In the genomic region with DNA sequence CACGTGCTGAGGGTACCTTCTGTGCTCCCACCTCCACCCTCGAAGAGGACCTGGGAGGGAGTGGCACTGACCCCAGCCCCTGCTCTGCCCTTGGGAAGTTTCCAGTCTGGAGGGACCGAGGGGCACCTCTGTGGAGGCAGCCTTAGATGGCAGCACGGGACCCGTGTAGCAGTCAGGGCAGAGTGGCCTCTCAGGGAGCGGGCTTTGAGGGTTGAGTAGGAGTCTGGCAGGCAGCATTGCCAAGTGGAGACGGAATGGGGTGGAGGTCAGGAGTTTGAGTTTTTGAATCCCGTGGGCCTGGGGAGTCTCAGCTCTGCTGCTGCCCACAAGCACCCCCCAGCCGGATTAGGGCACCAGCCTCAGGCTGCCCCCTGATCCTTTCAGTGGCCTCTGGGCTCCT, we compare ENCODE assay signal across 17 cellular contexts. TPM values are rescaled to one million over a fixed set of nuclear protein-coding genes. Genes with fewer than 3 reads are reported as not detected.
DNase-seq lines count a peak whose midpoint lies in the region; ATAC-seq and TF ChIP-seq lines count a peak whose summit lies in the region.
"Had no signal": no experiment of that assay in that cellular context is flagged by ENCODE, and none has a peak within 500 bp of the region (broad histone marks: within the 10 kb centered on the region; RNA-seq: fewer than 3 reads in every experiment).

No MANE protein-coding gene starts in this region.

- H3F3A ChIP-seq in SK-N-SH (replicated peaks; ENCODE audit: insufficient read depth): no peaks in the 10 kb centered on the region

- H3K9me3 ChIP-seq in SK-N-SH: no peaks in the 10 kb centered on the region
- H3K9me3 ChIP-seq: A549; BE2C; BLaER1 treated with 17β-estradiol and CSF1 and Interleukin-3, amounts not matched to agents 10 nM and 100 nM; Caco-2 had no signal

- H4K20me1 ChIP-seq in SK-N-SH (ENCODE audit: insufficient read depth): no peaks in the 10 kb centered on the region

- no peaks in the 10 kb centered on the region for H3K27me3 ChIP-seq in SK-N-SH (ENCODE audit: insufficient read depth)
- H3K27me3 ChIP-seq: BE2C; BLaER1 treated with 17β-estradiol and CSF1 and Interleukin-3, amounts not matched to agents 10 nM and 100 nM had no signal

- peak overlapping the region in 1 of 2 experiments; percentile 96; a peak in 1 of 4 replicates for H3K27ac ChIP-seq in SK-N-SH (ENCODE audit: low read depth in 2 of 2, low read length in 1 of 2)
- H3K27ac ChIP-seq: 22Rv1; A549; BLaER1 treated with 17β-estradiol and CSF1 and Interleukin-3, amounts not matched to agents 10 nM and 100 nM; C4-2B had no signal

- TF ChIP-seq EP300 in SK-N-SH (IDR thresholded peaks at IDR 0.05; ENCODE audit: borderline replicate concordance in 1 of 2, low read depth in 1 of 2, low read length in 1 of 2): no peak

- H3K27me3 Mint-ChIP-seq in central memory CD8-positive, alpha-beta T cell: no peaks in the 10 kb centered on the region
- H3K27me3 Mint-ChIP-seq: CD4-positive, alpha-beta T cell had no signal

- no peak overlapping the region for H3K4me3 Mint-ChIP-seq in central memory CD8-positive, alpha-beta T cell
- H3K4me3 Mint-ChIP-seq: CD4-positive, alpha-beta T cell; CD8-positive, alpha-beta T cell had no signal

- POLR2A ChIA-PET in SK-N-SH (lab: Yijun Ruan, JAX): interaction anchor here (1.2 kb wide), 1 partner anchor 9 kb away, joined by 3 read pairs; no protein-coding TSS in a partner anchor

- no peaks in the 10 kb centered on the region for H3K79me2 ChIP-seq in SK-N-SH (ENCODE audit: insufficient read depth)

- CTCF ChIA-PET in SK-N-SH (lab: Yijun Ruan, JAX): interaction anchor here (2.0 kb wide), 2 partner anchors 10 to 64 kb away, joined by 5 to 7 read pairs; no protein-coding TSS in a partner anchor

- H3K36me3 Mint-ChIP-seq in central memory CD8-positive, alpha-beta T cell (ENCODE audit: insufficient read depth): no peaks in the 10 kb centered on the region
- H3K36me3 Mint-ChIP-seq: CD8-positive, alpha-beta T cell had no signal

- no peak for TF ChIP-seq CTCF in SK-N-SH (IDR thresholded peaks at IDR 0.05)

- DNase-seq in SK-N-SH (no peak), mesenteric fat pad (ENCODE audit: low spot score) (no peak), NCI-H748 (lab: John Stamatoyannopoulos, UW; ENCODE audit: unreplicated experiment) (no peak)
- no peak for DNase-seq in central memory CD8-positive, alpha-beta T cell (ENCODE audit: low spot score in 2 of 2)
- DNase-seq: AML-193; BE2C; Caco-2; Calu3; CD4-positive, alpha-beta T cell; CD8-positive, alpha-beta T cell; DMS79 treated with DMSO at 0.1 percent for 48 hours; GF-D8 had no signal

- H3K9ac ChIP-seq in SK-N-SH: no peak overlapping the region
- H3K9ac ChIP-seq: BLaER1 treated with 17β-estradiol and CSF1 and Interleukin-3, amounts not matched to agents 10 nM and 100 nM had no signal

- 94% methylated on average over 6 of the region's 9 CpGs for WGBS in SK-N-SH (ENCODE audit: low lambda C conversion rate)

- H3K4me3 ChIP-seq in SK-N-SH (ENCODE audit: low read depth in 2 of 2, low read length in 1 of 2): no peak overlapping the region
- H3K4me3 ChIP-seq: A549; BLaER1 treated with 17β-estradiol and CSF1 and Interleukin-3, amounts not matched to agents 10 nM and 100 nM had no signal

- H2AFZ ChIP-seq in SK-N-SH (ENCODE audit: low read depth): no peak overlapping the region

- no peaks in the 10 kb centered on the region for H3K36me3 ChIP-seq in SK-N-SH (replicated peaks in 1 of 2; ENCODE audit: control insufficient read depth in 1 of 2, insufficient read depth in 2 of 2, low read length in 1 of 2)

- ATAC-seq in SK-N-SH treated with all-trans-retinoic acid at 6 μM for 48 hours: no peak
- ATAC-seq in central memory CD8-positive, alpha-beta T cell (replicated peaks; ENCODE audit: extremely low read depth, poor library complexity, severe bottlenecking): no peak
- ATAC-seq: A549; CD8-positive, alpha-beta T cell had no signal

- peak overlapping the region; percentile 81 for H3K27ac Mint-ChIP-seq in central memory CD8-positive, alpha-beta T cell (ENCODE audit: low read depth)
- H3K27ac Mint-ChIP-seq: CD4-positive, alpha-beta T cell; CD8-positive, alpha-beta T cell had no signal

- H3K4me2 ChIP-seq in SK-N-SH: no peak overlapping the region
- H3K4me2 ChIP-seq: A549 had no signal

- H3K9me3 Mint-ChIP-seq in central memory CD8-positive, alpha-beta T cell: no peaks in the 10 kb centered on the region
- H3K9me3 Mint-ChIP-seq: CD4-positive, alpha-beta T cell; CD8-positive, alpha-beta T cell had no signal

- no peak for TF ChIP-seq RAD21 in SK-N-SH (IDR thresholded peaks at IDR 0.05; ENCODE audit: low read length)

- no peaks in the 10 kb centered on the region for H3K4me1 Mint-ChIP-seq in central memory CD8-positive, alpha-beta T cell

- peaks cover 0 to 66% of the 10 kb centered on the region in 2 experiments; a peak in 1 of 4 replicates for H3K4me1 ChIP-seq in SK-N-SH (ENCODE audit: control insufficient read depth in 1 of 2, insufficient read depth in 2 of 2, low read depth in 1 of 2, low read length in 1 of 2)
- H3K4me1 ChIP-seq: A549, Caco-2 had no signal

- H3K9me2 ChIP-seq in SK-N-SH: no peaks in the 10 kb centered on the region

TF ChIP-seq in SK-N-SH treated with all-trans-retinoic acid at 6 μM for 48 hours, 23 proteins besides CTCF, POLR2A, EP300 and RAD21:
- TF ChIP-seq ZNF70 (CRISPR knock-in tag; IDR thresholded peaks at IDR 0.05) (no peak), ZFP3 (CRISPR knock-in tag; IDR thresholded peaks at IDR 0.05) (peak; percentile 98)

TF ChIP-seq in SK-N-SH, 30 proteins besides CTCF, POLR2A, EP300 and RAD21 (continues in another document):
- TF ChIP-seq MEF2A (IDR thresholded peaks at IDR 0.05; ENCODE audit: borderline replicate concordance, low read depth) (no peak), CHD2 (IDR thresholded peaks at IDR 0.05; ENCODE audit: low read length, partially characterized antibody) (no peak), YY1 (IDR thresholded peaks at IDR 0.05; ENCODE audit: low read depth) (no peak), RFX5 (IDR thresholded peaks at IDR 0.05; ENCODE audit: low read length) (no peak), NRF1 (IDR thresholded peaks at IDR 0.05; ENCODE audit: low read depth, low read length) (no peak), SMC3 (IDR thresholded peaks at IDR 0.05; ENCODE audit: low read depth, low read length) (no peak), JUND (IDR thresholded peaks at IDR 0.05) (no peak), GATA2 (CRISPR knock-in tag; IDR thresholded peaks at IDR 0.05) (no peak), TCF12 (IDR thresholded peaks at IDR 0.05) (no peak), POLR2AphosphoS5 (IDR thresholded peaks at IDR 0.05; ENCODE audit: low read depth, low read length) (no peak), FOXJ3 (CRISPR knock-in tag; IDR thresholded peaks at IDR 0.05) (no peak), FOSL2 (IDR thresholded peaks at IDR 0.05; ENCODE audit: borderline replicate concordance, low read depth) (no peak), EZH2phosphoT487 (IDR thresholded peaks at IDR 0.05; ENCODE audit: borderline replicate concordance, low read depth) (no peak)
- TF ChIP-seq, protein P1, sequence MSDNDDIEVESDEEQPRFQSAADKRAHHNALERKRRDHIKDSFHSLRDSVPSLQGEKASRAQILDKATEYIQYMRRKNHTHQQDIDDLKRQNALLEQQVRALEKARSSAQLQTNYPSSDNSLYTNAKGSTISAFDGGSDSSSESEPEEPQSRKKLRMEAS (IDR thresholded peaks at IDR 0.05; ENCODE audit: low read depth): no peak
- TF ChIP-seq, protein P2, sequence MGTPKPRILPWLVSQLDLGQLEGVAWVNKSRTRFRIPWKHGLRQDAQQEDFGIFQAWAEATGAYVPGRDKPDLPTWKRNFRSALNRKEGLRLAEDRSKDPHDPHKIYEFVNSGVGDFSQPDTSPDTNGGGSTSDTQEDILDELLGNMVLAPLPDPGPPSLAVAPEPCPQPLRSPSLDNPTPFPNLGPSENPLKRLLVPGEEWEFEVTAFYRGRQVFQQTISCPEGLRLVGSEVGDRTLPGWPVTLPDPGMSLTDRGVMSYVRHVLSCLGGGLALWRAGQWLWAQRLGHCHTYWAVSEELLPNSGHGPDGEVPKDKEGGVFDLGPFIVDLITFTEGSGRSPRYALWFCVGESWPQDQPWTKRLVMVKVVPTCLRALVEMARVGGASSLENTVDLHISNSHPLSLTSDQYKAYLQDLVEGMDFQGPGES (IDR thresholded peaks at IDR 0.05; ENCODE audit: low read depth, low read length): no peak
- TF ChIP-seq, protein P3, sequence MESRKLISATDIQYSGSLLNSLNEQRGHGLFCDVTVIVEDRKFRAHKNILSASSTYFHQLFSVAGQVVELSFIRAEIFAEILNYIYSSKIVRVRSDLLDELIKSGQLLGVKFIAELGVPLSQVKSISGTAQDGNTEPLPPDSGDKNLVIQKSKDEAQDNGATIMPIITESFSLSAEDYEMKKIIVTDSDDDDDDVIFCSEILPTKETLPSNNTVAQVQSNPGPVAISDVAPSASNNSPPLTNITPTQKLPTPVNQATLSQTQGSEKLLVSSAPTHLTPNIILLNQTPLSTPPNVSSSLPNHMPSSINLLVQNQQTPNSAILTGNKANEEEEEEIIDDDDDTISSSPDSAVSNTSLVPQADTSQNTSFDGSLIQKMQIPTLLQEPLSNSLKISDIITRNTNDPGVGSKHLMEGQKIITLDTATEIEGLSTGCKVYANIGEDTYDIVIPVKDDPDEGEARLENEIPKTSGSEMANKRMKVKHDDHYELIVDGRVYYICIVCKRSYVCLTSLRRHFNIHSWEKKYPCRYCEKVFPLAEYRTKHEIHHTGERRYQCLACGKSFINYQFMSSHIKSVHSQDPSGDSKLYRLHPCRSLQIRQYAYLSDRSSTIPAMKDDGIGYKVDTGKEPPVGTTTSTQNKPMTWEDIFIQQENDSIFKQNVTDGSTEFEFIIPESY (IDR thresholded peaks at IDR 0.05; ENCODE audit: borderline replicate concordance, low read depth): no peak
- TF ChIP-seq, protein P4, sequence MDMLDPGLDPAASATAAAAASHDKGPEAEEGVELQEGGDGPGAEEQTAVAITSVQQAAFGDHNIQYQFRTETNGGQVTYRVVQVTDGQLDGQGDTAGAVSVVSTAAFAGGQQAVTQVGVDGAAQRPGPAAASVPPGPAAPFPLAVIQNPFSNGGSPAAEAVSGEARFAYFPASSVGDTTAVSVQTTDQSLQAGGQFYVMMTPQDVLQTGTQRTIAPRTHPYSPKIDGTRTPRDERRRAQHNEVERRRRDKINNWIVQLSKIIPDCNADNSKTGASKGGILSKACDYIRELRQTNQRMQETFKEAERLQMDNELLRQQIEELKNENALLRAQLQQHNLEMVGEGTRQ (IDR thresholded peaks at IDR 0.05; ENCODE audit: borderline replicate concordance, low read depth, low read length): no peak

RNA-seq across cellular contexts. Expression of a gene that starts 21.6 kb away (rescaled TPM):
- polyA plus RNA-seq in SK-N-SH (2012; rRNA removed): 1.4 and 1.7 TPM in 2 replicates
- polyA plus RNA-seq in SK-N-SH (2012; cell fraction: cytosol; rRNA removed): 0.79 and 1.5 TPM in 2 replicates
- 2.1 and 4.0 TPM in 2 replicates for polyA plus RNA-seq in SK-N-SH (2012; cell fraction: nucleus; rRNA removed)
- 3.2 TPM for total RNA-seq in mesenteric fat pad
